Comparison of ENCODE assay signal across 8 cellular contexts in genomic region chr11:114075891-114076441, GRCh38. TPM values are rescaled to one million over a fixed set of nuclear protein-coding genes. Genes with fewer than 3 reads are reported as not detected.
DNase-seq lines count a peak whose midpoint lies in the region; ATAC-seq and TF ChIP-seq lines count a peak whose summit lies in the region.

No MANE protein-coding gene starts in this region.

- H3K4me1 Mint-ChIP-seq in Calu3 (ENCODE audit: low read depth, unreplicated experiment) = no peaks in the 10 kb centered on the region

- H3K27me3 Mint-ChIP-seq in Calu3 (ENCODE audit: unreplicated experiment) = peaks cover 90% of the 10 kb centered on the region

- no peak overlapping the region for H3K4me3 Mint-ChIP-seq in Calu3 (ENCODE audit: low read depth, unreplicated experiment)

- peak overlapping the region; percentile 12 for H3K9ac ChIP-seq in skeletal muscle satellite cell (ENCODE audit: low read depth, low read length)

- DNase-seq in Calu3 (peak; percentile 26), LoVo (ENCODE audit: low spot score) (peak; percentile 17), left cardiac atrium (peak; percentile 45), mucosa of gallbladder (ENCODE audit: low spot score) (no peak)
- DNase-seq in activated gamma-delta T cell treated with anti-CD3 and anti-CD28 coated beads, Interleukin-2, amount 50 U/mL, for 16 hours (ENCODE audit: low read depth) = peak; percentile 43

- no peaks in the 10 kb centered on the region for H3K36me3 Mint-ChIP-seq in Calu3 (ENCODE audit: insufficient read depth, unreplicated experiment)

- H3K36me3 ChIP-seq in skeletal muscle satellite cell (ENCODE audit: insufficient read depth, low read length) = peaks cover 56% of the 10 kb centered on the region

- no TSS peak for BruUV-seq in Calu3 (replicated peaks; lab: Mats Ljungman, UMichigan)

- intact Hi-C loops in Calu3 (cut with micrococcal nuclease; ENCODE audit: unreplicated experiment) (no loop called here), left cardiac atrium (cut with DNase I) (no loop called here)

- ATAC-seq in left cardiac atrium (peak in 1 of 2 donors; percentile 15), GM21390 (IDR thresholded peaks at IDR 0.05; ENCODE audit: unreplicated experiment) (no peak), GM18520 (IDR thresholded peaks at IDR 0.05; ENCODE audit: unreplicated experiment) (no peak)

- CTCF ChIA-PET in Calu3 (lab: Charles Lee) = no interaction called here

- H3K4me2 ChIP-seq in skeletal muscle satellite cell (ENCODE audit: low read length) = peak overlapping the region; percentile 36

- no peak overlapping the region for H3K4me3 ChIP-seq in skeletal muscle satellite cell (ENCODE audit: low read length)

- H3K4me1 ChIP-seq in skeletal muscle satellite cell (ENCODE audit: control insufficient read depth, insufficient read depth, low read length) = peaks cover 76% of the 10 kb centered on the region

- no peak overlapping the region for H3K27ac Mint-ChIP-seq in Calu3 (ENCODE audit: unreplicated experiment)

- TF ChIP-seq CTCF in Calu3 (IDR thresholded peaks at IDR 0.05; ENCODE audit: unreplicated experiment) = peak; percentile 40

- H3K9me3 ChIP-seq in skeletal muscle satellite cell (replicated peaks; ENCODE audit: low read length) = no peaks in the 10 kb centered on the region

- H3K9me3 Mint-ChIP-seq in Calu3 (ENCODE audit: low read depth, unreplicated experiment) = no peaks in the 10 kb centered on the region

- H3K27me3 ChIP-seq in skeletal muscle satellite cell (ENCODE audit: control insufficient read depth, insufficient read depth, low read length) = no peaks in the 10 kb centered on the region

RNA-seq across cellular contexts. Expression of gene ZBTB16, which starts 16.5 kb away (rescaled TPM):
- not detected in 2 replicates for total RNA-seq in Calu3 (2022)
- total RNA-seq in left cardiac atrium = 10 to 100 TPM; 65.2 to 79.5 TPM
- 32.5 and 36.2 TPM in 2 replicates for total RNA-seq in skeletal muscle satellite cell (2012; rRNA removed)
- total RNA-seq in mucosa of gallbladder = 85.4 TPM

Comparison
In these comparisons a context has a peak if more than half of its experiments do, and no peak if none do; other contexts are left out.
1. RNA of gene ZBTB16, which starts 16.5 kb away (total RNA-seq): 85.4 TPM in mucosa of gallbladder (single experiment) and 65.2 to 79.5 TPM in left cardiac atrium; not detected in Calu3; every median in the first group is over 10 times any median in the second.